ENCODE assay signal across 1 cellular context in the genomic region with DNA sequence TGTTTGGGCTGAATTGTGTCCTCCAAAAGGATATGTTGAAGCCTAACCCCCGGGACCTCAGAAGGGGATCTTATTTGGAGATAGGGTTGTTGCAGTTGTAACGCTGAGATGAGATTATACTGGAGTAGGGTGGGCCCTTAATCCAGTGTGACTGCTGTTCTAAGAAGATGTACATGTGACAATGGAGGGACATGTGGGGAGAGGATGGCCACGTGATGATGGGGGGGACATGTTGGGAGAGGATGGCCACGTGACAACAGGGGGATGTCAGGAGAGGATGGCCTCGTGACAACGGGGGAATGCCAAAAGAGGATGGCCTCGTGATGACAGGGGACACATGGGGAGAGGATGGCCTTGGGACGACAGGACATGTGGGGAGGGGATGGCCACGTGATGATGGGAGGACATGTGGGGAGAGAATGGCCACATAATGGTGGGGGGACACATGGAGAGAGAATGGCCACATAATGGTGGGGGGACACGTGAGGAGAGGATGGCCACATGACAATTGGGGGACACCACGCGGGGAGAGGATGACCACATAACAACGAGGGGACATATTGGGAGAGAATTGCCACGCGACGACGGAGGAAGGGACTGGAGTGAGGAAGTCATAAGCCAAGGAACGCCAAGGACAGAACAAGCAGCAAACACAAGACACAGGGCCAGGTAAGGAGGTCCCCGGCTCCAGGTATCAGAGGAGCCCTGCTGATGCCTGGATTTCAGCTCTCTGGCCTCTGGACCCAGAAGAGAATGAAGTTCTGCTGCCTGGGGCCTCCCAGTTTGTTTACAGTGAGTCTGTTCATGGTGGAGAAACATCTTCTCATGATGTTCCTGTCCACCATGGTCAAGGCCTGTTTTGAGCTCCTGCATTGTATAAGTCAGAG.
TF ChIP-seq lines count a peak whose summit lies in the region.

No MANE protein-coding gene starts in this region.

TF ChIP-seq in HepG2, 621 proteins besides CTCF, POLR2A, EP300 and RAD21 (continued from another document and continues in another):
- TF ChIP-seq UBTF (CRISPR knock-in tag; IDR thresholded peaks at IDR 0.05) (peak; percentile 51; the same call in 1 of the 2 replicates), RFXANK (CRISPR knock-in tag; IDR thresholded peaks at IDR 0.05) (no peak), ASH2L (IDR thresholded peaks at IDR 0.05; ENCODE audit: insufficient read length, low read depth, low read length) (no peak), ZNF136 (CRISPR knock-in tag; IDR thresholded peaks at IDR 0.05; ENCODE audit: low read depth) (0 out of 2 replicates have a peak, but pooled peaks have one; percentile 26), TCF12 (IDR thresholded peaks at IDR 0.05) (no peak), TCF12 (CRISPR knock-in tag; IDR thresholded peaks at IDR 0.05) (peak; percentile 80; the same call in 1 of the 2 replicates), SALL1 (CRISPR knock-in tag; IDR thresholded peaks at IDR 0.05) (peak; percentile 90; the same call in 1 of the 2 replicates), MATR3 (CRISPR knock-in tag; IDR thresholded peaks at IDR 0.05) (no peak), ZNF772 (CRISPR knock-in tag; IDR thresholded peaks at IDR 0.05) (no peak), ZNF788 (CRISPR knock-in tag; IDR thresholded peaks at IDR 0.05; ENCODE audit: borderline replicate concordance) (peak; percentile 53; the same call in 1 of the 2 replicates), ZNF761 (CRISPR knock-in tag; conservative IDR thresholded peaks at IDR 0.05) (no peak; the same call in 1 of the 2 replicates), RBM39 (IDR thresholded peaks at IDR 0.05; ENCODE audit: low read depth, low read length, poor library complexity, severe bottlenecking) (peak; percentile 56), ZNF441 (CRISPR knock-in tag; IDR thresholded peaks at IDR 0.05; ENCODE audit: borderline replicate concordance) (peak; percentile 81), YEATS2 (CRISPR knock-in tag; IDR thresholded peaks at IDR 0.05; ENCODE audit: borderline replicate concordance) (peak; percentile 7; the same call in 1 of the 2 replicates), ZNF577 (CRISPR knock-in tag; IDR thresholded peaks at IDR 0.05; ENCODE audit: borderline replicate concordance, low read depth) (0 out of 2 replicates have a peak, but pooled peaks have one; percentile 72), SMYD3 (CRISPR knock-in tag; IDR thresholded peaks at IDR 0.05) (peak; percentile 98), ZNF709 (CRISPR knock-in tag; IDR thresholded peaks at IDR 0.05) (peak; percentile 93), ZZZ3 (CRISPR knock-in tag; IDR thresholded peaks at IDR 0.05; ENCODE audit: borderline replicate concordance) (0 out of 2 replicates have a peak, but pooled peaks have one; percentile 8), ZBTB4 (CRISPR knock-in tag; IDR thresholded peaks at IDR 0.05; ENCODE audit: borderline replicate concordance) (peak; percentile 70; the same call in 1 of the 2 replicates), ZNF282 (IDR thresholded peaks at IDR 0.05; ENCODE audit: partially characterized antibody) (no peak), EHMT2 (IDR thresholded peaks at IDR 0.05; ENCODE audit: borderline replicate concordance, low read depth, low read length) (no peak), ZNF253 (CRISPR knock-in tag; IDR thresholded peaks at IDR 0.05; ENCODE audit: borderline replicate concordance) (peak; percentile 95), SALL2 (CRISPR knock-in tag; IDR thresholded peaks at IDR 0.05) (peak; percentile 12; the same call in 1 of the 2 replicates), HOXA5 (CRISPR knock-in tag; IDR thresholded peaks at IDR 0.05) (peak; percentile 76), KLF11 (CRISPR knock-in tag; IDR thresholded peaks at IDR 0.05) (no peak), HNRNPL (IDR thresholded peaks at IDR 0.05; ENCODE audit: low read depth, low read length) (no peak), CENPT (CRISPR knock-in tag; IDR thresholded peaks at IDR 0.05; ENCODE audit: low read depth) (peak; percentile 21; the same call in 1 of the 2 replicates), GABPA (IDR thresholded peaks at IDR 0.05; ENCODE audit: low read depth, low read length) (no peak), GABPA (CRISPR knock-in tag; IDR thresholded peaks at IDR 0.05; ENCODE audit: low read depth) (no peak)
- TF ChIP-seq, protein P1, sequence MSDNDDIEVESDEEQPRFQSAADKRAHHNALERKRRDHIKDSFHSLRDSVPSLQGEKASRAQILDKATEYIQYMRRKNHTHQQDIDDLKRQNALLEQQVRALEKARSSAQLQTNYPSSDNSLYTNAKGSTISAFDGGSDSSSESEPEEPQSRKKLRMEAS (IDR thresholded peaks at IDR 0.05), result peak; percentile 99
- TF ChIP-seq, protein P2, sequence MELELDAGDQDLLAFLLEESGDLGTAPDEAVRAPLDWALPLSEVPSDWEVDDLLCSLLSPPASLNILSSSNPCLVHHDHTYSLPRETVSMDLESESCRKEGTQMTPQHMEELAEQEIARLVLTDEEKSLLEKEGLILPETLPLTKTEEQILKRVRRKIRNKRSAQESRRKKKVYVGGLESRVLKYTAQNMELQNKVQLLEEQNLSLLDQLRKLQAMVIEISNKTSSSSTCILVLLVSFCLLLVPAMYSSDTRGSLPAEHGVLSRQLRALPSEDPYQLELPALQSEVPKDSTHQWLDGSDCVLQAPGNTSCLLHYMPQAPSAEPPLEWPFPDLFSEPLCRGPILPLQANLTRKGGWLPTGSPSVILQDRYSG (CRISPR knock-in tag; IDR thresholded peaks at IDR 0.05), result no peak
- TF ChIP-seq, protein P3, sequence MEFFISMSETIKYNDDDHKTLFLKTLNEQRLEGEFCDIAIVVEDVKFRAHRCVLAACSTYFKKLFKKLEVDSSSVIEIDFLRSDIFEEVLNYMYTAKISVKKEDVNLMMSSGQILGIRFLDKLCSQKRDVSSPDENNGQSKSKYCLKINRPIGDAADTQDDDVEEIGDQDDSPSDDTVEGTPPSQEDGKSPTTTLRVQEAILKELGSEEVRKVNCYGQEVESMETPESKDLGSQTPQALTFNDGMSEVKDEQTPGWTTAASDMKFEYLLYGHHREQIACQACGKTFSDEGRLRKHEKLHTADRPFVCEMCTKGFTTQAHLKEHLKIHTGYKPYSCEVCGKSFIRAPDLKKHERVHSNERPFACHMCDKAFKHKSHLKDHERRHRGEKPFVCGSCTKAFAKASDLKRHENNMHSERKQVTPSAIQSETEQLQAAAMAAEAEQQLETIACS (CRISPR knock-in tag; IDR thresholded peaks at IDR 0.05), result no peak
- TF ChIP-seq, protein P4, sequence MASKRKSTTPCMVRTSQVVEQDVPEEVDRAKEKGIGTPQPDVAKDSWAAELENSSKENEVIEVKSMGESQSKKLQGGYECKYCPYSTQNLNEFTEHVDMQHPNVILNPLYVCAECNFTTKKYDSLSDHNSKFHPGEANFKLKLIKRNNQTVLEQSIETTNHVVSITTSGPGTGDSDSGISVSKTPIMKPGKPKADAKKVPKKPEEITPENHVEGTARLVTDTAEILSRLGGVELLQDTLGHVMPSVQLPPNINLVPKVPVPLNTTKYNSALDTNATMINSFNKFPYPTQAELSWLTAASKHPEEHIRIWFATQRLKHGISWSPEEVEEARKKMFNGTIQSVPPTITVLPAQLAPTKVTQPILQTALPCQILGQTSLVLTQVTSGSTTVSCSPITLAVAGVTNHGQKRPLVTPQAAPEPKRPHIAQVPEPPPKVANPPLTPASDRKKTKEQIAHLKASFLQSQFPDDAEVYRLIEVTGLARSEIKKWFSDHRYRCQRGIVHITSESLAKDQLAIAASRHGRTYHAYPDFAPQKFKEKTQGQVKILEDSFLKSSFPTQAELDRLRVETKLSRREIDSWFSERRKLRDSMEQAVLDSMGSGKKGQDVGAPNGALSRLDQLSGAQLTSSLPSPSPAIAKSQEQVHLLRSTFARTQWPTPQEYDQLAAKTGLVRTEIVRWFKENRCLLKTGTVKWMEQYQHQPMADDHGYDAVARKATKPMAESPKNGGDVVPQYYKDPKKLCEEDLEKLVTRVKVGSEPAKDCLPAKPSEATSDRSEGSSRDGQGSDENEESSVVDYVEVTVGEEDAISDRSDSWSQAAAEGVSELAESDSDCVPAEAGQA (IDR thresholded peaks at IDR 0.05; ENCODE audit: low read depth), result no peak
- TF ChIP-seq, protein P4 (CRISPR knock-in tag; IDR thresholded peaks at IDR 0.05; ENCODE audit: borderline replicate concordance), result no peak; the same call in 1 of the 2 replicates
- TF ChIP-seq, protein P5, sequence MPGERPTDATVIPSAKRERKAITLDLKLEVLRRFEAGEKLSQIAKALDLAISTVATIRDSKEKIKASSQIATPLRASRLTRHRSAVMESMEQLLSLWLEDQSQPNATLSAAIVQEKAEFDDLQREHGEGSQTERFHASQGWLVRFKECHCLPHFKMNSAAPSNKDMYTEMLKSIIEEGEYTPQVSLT (CRISPR knock-in tag; IDR thresholded peaks at IDR 0.05; ENCODE audit: borderline replicate concordance, low read depth), result no peak
